In the genomic region with DNA sequence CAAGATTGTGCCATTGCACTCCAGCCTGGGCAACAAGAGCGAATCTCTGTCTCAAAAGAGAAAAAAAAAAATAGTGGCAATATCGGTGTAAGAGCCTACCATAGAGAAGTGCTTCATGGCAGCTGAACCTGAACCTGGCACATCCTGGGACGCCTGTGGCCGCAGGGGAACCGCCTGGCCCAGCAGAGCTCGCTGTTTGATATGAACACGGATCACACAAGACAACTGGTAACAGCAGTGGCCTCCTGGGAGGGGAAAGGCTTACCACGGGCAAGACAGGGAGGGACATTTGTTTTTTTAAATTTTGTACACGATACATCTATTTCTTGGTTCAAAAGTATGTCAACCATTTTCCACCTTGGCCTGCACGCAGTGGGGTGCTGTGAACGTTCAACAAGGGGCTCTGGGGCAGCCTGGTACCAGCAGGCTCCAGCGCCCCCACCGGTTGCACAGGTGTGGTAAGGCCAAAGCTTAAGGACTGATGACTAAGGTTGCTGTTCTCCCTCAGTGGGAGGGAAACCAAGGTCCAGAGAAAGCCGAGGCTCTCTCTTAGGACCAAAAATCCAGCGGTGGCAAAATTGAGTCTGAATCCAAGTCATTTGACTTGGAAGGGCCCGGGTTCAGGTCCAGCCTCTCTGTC, we compare ENCODE assay signal across 26 cellular contexts. TPM values are rescaled to one million over a fixed set of nuclear protein-coding genes. Genes with fewer than 3 reads are reported as not detected.
A peak's percentile ranks its signal among the peaks of the same experiment; 100 is the strongest.
DNase-seq lines count a peak whose midpoint lies in the region; ATAC-seq and TF ChIP-seq lines count a peak whose summit lies in the region.
"Had no signal": no experiment of that assay in that cellular context is flagged by ENCODE, and none has a peak within 500 bp of the region (broad histone marks: within the 10 kb centered on the region; RNA-seq: fewer than 3 reads in every experiment).

No MANE protein-coding gene starts in this region.

- no peak overlapping the region for H4K8ac ChIP-seq in mesendoderm (ENCODE audit: low read depth, low read length)

- H3K36me3 ChIP-seq in mesendoderm (ENCODE audit: control insufficient read depth, insufficient read depth, low read length), result no peaks in the 10 kb centered on the region
- H3K36me3 ChIP-seq: left ventricle myocardium inferior, WERI-Rb-1 had no signal

- H3K36me3 Mint-ChIP-seq in progenitor cell of endocrine pancreas (ENCODE audit: insufficient read depth), result no peaks in the 10 kb centered on the region
- H3K36me3 Mint-ChIP-seq: naive thymus-derived CD4-positive, alpha-beta T cell; stimulated activated memory B cell treated with anti-CD40 and anti-IgM and Interleukin-4, amounts not matched to agents 10 μg/mL and 1 μg/mL and 100 μg/mL, for 72 hours had no signal

- no peak overlapping the region for H3K4me3 Mint-ChIP-seq in progenitor cell of endocrine pancreas (ENCODE audit: low read depth)
- H3K4me3 Mint-ChIP-seq: naive thymus-derived CD4-positive, alpha-beta T cell; stimulated activated memory B cell treated with anti-CD40 and anti-IgM and Interleukin-4, amounts not matched to agents 10 μg/mL and 1 μg/mL and 100 μg/mL, for 72 hours had no signal

- no peak for TF ChIP-seq CTCF in progenitor cell of endocrine pancreas (IDR thresholded peaks at IDR 0.05; ENCODE audit: unreplicated experiment)

- H3K79me2 ChIP-seq in mesendoderm (ENCODE audit: control insufficient read depth, insufficient read depth, low read length), result no peaks in the 10 kb centered on the region

- peaks cover 61% of the 10 kb centered on the region for H3K27me3 Mint-ChIP-seq in progenitor cell of endocrine pancreas

- DNase-seq in cardiac septum (ENCODE audit: low spot score) (peak; percentile 57), left ventricle myocardium superior (no peak), mesendoderm (peak; percentile 45), iPS-NIHi7 (ENCODE audit: extremely low spot score) (no peak), T-helper 2 cell (no peak), progenitor cell of endocrine pancreas (ENCODE audit: low spot score, unreplicated experiment) (no peak)
- peak; percentile 46 for DNase-seq in activated CD8-positive, alpha-beta memory T cell treated with anti-CD3 and anti-CD28 coated beads, Interleukin-2, amount 50 U/mL, for 48 hours
- no peak for DNase-seq in NK-92 treated with Interleukin-12 subunit alpha and Interleukin-12 subunit beta, amount 100 ng/mL, for 24 hours (lab: John Stamatoyannopoulos, UW)
- DNase-seq: activated CD4-positive, alpha-beta T cell treated with anti-CD3 and anti-CD28 coated beads for 48 hours; activated naive CD4-positive, alpha-beta T cell treated with Interleukin-2 at 50 U/mL for 16 hours; central memory CD4-positive, alpha-beta T cell; DND-41; glutamatergic neuron; islet precursor cell; left ventricle myocardium inferior; naive thymus-derived CD4-positive, alpha-beta T cell; NCI-H1092 treated with DMSO at 0.1 percent for 48 hours; NCI-H187; occipital lobe; Right ventricle myocardium superior; SW 1271; trophoblast cell; WERI-Rb-1 had no signal

- WGBS in mesendoderm (ENCODE audit: extremely low coverage, insufficient coverage, low lambda C conversion rate), result no CpG with 5 or more reads among the region's 16 CpGs

- no peaks in the 10 kb centered on the region for H3K9me3 Mint-ChIP-seq in progenitor cell of endocrine pancreas (ENCODE audit: low read depth)
- H3K9me3 Mint-ChIP-seq: naive thymus-derived CD4-positive, alpha-beta T cell; stimulated activated memory B cell treated with anti-CD40 and anti-IgM and Interleukin-4, amounts not matched to agents 10 μg/mL and 1 μg/mL and 100 μg/mL, for 72 hours had no signal

- H3K4me2 ChIP-seq in mesendoderm (ENCODE audit: low read length), result no peak overlapping the region
- H3K4me2 ChIP-seq: A549 had no signal

- no peak overlapping the region for H3K9ac ChIP-seq in mesendoderm (ENCODE audit: low read length)

- H4K5ac ChIP-seq in mesendoderm (ENCODE audit: low read length), result no peak overlapping the region

- H2BK15ac ChIP-seq in mesendoderm (replicated peaks; ENCODE audit: low read depth), result no peak overlapping the region

- H3K18ac ChIP-seq in mesendoderm (ENCODE audit: low read length), result no peak overlapping the region

- no peaks in the 10 kb centered on the region for H3K4me1 ChIP-seq in mesendoderm (ENCODE audit: control insufficient read depth, low read depth, low read length)
- H3K4me1 ChIP-seq: A549 had no signal

- H3K4me1 Mint-ChIP-seq in progenitor cell of endocrine pancreas (ENCODE audit: low read depth), result no peaks in the 10 kb centered on the region

- intact Hi-C loops in cardiac septum (cut with DNase I) (loop anchor here (5.0 kb wide), 2 partner anchors 73 to 123 kb away; no protein-coding TSS in a partner anchor), left ventricle myocardium superior (cut with micrococcal nuclease) (loop anchor here (10.0 kb wide), 1 partner anchor 165 kb away; a partner anchor contains a TSS)

- H3K27ac ChIP-seq in mesendoderm (ENCODE audit: low read depth, low read length), result no peak overlapping the region
- H3K27ac ChIP-seq: A549, left ventricle myocardium inferior, WERI-Rb-1 had no signal

- H3K56ac ChIP-seq in mesendoderm (ENCODE audit: low read length), result no peak overlapping the region

- H3K23ac ChIP-seq in mesendoderm (ENCODE audit: low read length), result no peak overlapping the region

- no peak for ATAC-seq in left ventricle myocardium superior
- ATAC-seq: A549; naive thymus-derived CD4-positive, alpha-beta T cell; stimulated activated memory B cell treated with anti-CD40 and anti-IgM and Interleukin-4, amounts not matched to agents 10 μg/mL and 1 μg/mL and 100 μg/mL, for 72 hours had no signal

- no peaks in the 10 kb centered on the region for H3K79me1 ChIP-seq in mesendoderm (ENCODE audit: low read length)

- no peak overlapping the region for H3K4ac ChIP-seq in mesendoderm (ENCODE audit: low read depth, low read length)

- no peak overlapping the region for H3K4me3 ChIP-seq in mesendoderm (ENCODE audit: low read length)
- H3K4me3 ChIP-seq: A549, left ventricle myocardium inferior had no signal

- no peak overlapping the region for H2AK5ac ChIP-seq in mesendoderm (ENCODE audit: low read length)

- no peak overlapping the region for H3K27ac Mint-ChIP-seq in progenitor cell of endocrine pancreas
- H3K27ac Mint-ChIP-seq: stimulated activated memory B cell treated with anti-CD40 and anti-IgM and Interleukin-4, amounts not matched to agents 10 μg/mL and 1 μg/mL and 100 μg/mL, for 72 hours had no signal

- H2BK120ac ChIP-seq in mesendoderm (ENCODE audit: low read depth, low read length), result no peak overlapping the region

- H2BK5ac ChIP-seq in mesendoderm (ENCODE audit: low read length), result no peak overlapping the region

- no peaks in the 10 kb centered on the region for H3K27me3 ChIP-seq in mesendoderm (ENCODE audit: insufficient read depth, low read length, poor library complexity)

RNA-seq across cellular contexts. Expression of a gene that starts 21.7 kb away (rescaled TPM):
- total RNA-seq in cardiac septum (3.6 TPM), left ventricle myocardium superior (1.6 TPM), progenitor cell of endocrine pancreas (11.7 and 13.4 TPM in 2 replicates)
- 2.4 TPM for polyA plus RNA-seq in mesendoderm (2013, experiment 1 of 2)
- polyA plus RNA-seq in mesendoderm (2013, experiment 2 of 2), result 1.9 TPM
- total RNA-seq: NCI-H460 had no signal

Comparison
In these comparisons a context has a peak if more than half of its experiments do, and no peak if none do; other contexts are left out.
1. DNase-seq: peak in cardiac septum (single experiment), activated CD8-positive, alpha-beta memory T cell treated with anti-CD3 and anti-CD28 coated beads, Interleukin-2, amount 50 U/mL, for 48 hours (single experiment) and mesendoderm (single experiment); none in left ventricle myocardium superior (single experiment), iPS-NIHi7 (single experiment), T-helper 2 cell (0 of 5), NK-92 treated with Interleukin-12 subunit alpha and Interleukin-12 subunit beta, amount 100 ng/mL, for 24 hours (single experiment) and progenitor cell of endocrine pancreas (single experiment).